2 cellular contexts compared by ENCODE assay signal in the genomic region with DNA sequence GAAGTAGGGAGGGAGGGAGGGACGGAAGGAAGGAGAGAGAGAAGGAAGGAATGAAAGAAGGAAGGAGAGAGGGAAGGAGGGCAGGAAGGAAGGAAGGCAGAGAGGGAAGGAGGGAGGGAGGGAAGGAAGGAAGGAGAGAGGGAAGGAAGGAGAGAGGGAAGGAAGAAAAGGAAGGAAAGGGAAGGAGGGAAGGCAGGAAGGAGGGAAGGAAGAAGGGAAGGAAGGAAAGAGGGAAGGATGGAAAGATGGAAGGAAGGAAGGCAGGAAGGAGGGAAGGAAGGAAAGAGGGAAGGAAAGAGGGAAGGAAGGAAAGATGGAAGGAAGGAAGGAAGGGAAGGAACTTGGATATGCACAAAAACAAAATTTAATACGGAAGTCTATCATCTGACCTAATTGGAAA.
TF ChIP-seq lines count a peak whose summit lies in the region.

No MANE protein-coding gene starts in this region.

TF ChIP-seq in HepG2, 621 proteins besides CTCF, POLR2A, EP300 and RAD21 (continued from another document):
- TF ChIP-seq ZNF468 (CRISPR knock-in tag; IDR thresholded peaks at IDR 0.05) (no peak), TEAD3 (CRISPR knock-in tag; optimal IDR thresholded peaks at IDR 0.05; ENCODE audit: borderline replicate concordance) (no peak)
TF ChIP-seq in HepG2: peak in this region for 1.

TF ChIP-seq in K562, 482 proteins besides CTCF, POLR2A, EP300 and RAD21 (continued from another document):
- TF ChIP-seq OTX1 (CRISPR knock-in tag; IDR thresholded peaks at IDR 0.05) (0 out of 2 replicates have a peak, but pooled peaks have one; percentile 36), THRB (CRISPR knock-in tag; conservative IDR thresholded peaks at IDR 0.05) (0 out of 2 replicates have a peak, but pooled peaks have one; percentile 22)
